12 cellular contexts compared by ENCODE assay signal in genomic region chr14:70229877-70230640, GRCh38. TPM values are rescaled to one million over a fixed set of nuclear protein-coding genes. Genes with fewer than 3 reads are reported as not detected.
DNase-seq lines count a peak whose midpoint lies in the region; ATAC-seq, FAIRE-seq and TF ChIP-seq lines count a peak whose summit lies in the region.
"Not testable (repeated sequence)": the region's sequence is repeated elsewhere in the genome, so short reads cannot be mapped to it uniquely, and the experiment has no call there.
"Had no signal": no experiment of that assay in that cellular context is flagged by ENCODE, and none has a peak within 500 bp of the region (broad histone marks: within the 10 kb centered on the region; RNA-seq: fewer than 3 reads in every experiment).

No MANE protein-coding gene starts in this region.

- not testable (repeated sequence) for H3K9me3 ChIP-seq in H1 (ENCODE audit: insufficient read depth in 2 of 2, low read depth in 1 of 2, low read length in 1 of 2); iPS-18a (ENCODE audit: control insufficient read depth, low read depth, low read length)

- CTCF ChIA-PET in WTC11 (lab: Charles Lee); H1 (lab: Charles Lee; ENCODE audit: partially characterized antibody): not testable (repeated sequence)

- H3K9ac ChIP-seq in H1 (replicated peaks in 1 of 4; ENCODE audit: extremely low read depth in 1 of 4, low read depth in 3 of 4, low read length in 3 of 4); iPS-18a (ENCODE audit: low read length): not testable (repeated sequence)

- POLR2A ChIA-PET in WTC11 (lab: Charles Lee); H1 (lab: Charles Lee; ENCODE audit: partially characterized antibody): not testable (repeated sequence)

- peak; percentile 100 for ATAC-seq in GM23338
- ATAC-seq in WTC11, result peak; percentile 99

- FAIRE-seq in HTR-8/SVneo (lab: Jason Lieb, UNC), result peak; percentile 96
- peak; percentile 100 for FAIRE-seq in H1 (lab: Jason Lieb, UNC)
- FAIRE-seq in urothelium cell line (lab: Jason Lieb, UNC), result peak; percentile 99

- TF ChIP-seq CTCF in GM23338 (conservative IDR thresholded peaks at IDR 0.05; ENCODE audit: low read depth in 2 of 2); WTC11 (IDR thresholded peaks at IDR 0.05); H1 (IDR thresholded peaks at IDR 0.05; ENCODE audit: control extremely low read depth in 1 of 3, insufficient read depth in 1 of 3, low read depth in 1 of 3, low read length in 3 of 3): not testable (repeated sequence)

- peak overlapping the region; percentile 32; the same call in 1 of the 2 replicates for H3K18ac ChIP-seq in H1 (ENCODE audit: extremely low read depth, low read length)

- H2AFZ ChIP-seq in GM23338, result peak overlapping the region; percentile 56; the same call in 1 of the 2 replicates
- not testable (repeated sequence) for H2AFZ ChIP-seq in H1 (ENCODE audit: low read length)

- H3K4me1 Mint-ChIP-seq in GM23338, result peaks cover 28% of the 10 kb centered on the region
- H3K4me1 Mint-ChIP-seq in WTC11, result peaks cover 34% of the 10 kb centered on the region

- H2BK20ac ChIP-seq in H1 (ENCODE audit: low read length), result not testable (repeated sequence)

- not testable (repeated sequence) for H3K9me2 ChIP-seq in GM23338 (ENCODE audit: insufficient read depth)

- not testable (repeated sequence) for H3K36me3 ChIP-seq in GM23338 (ENCODE audit: insufficient read depth); H1 (ENCODE audit: control insufficient read depth in 2 of 4, insufficient read depth in 4 of 4, low read length in 3 of 4); iPS-18a (ENCODE audit: control insufficient read depth, low read depth, low read length)

- peak overlapping the region; percentile 0; the same call in 1 of the 3 replicates for H3K4me3 Mint-ChIP-seq in GM23338
- H3K4me3 Mint-ChIP-seq in WTC11, result not testable (repeated sequence)

- H3K4me2 ChIP-seq in GM23338, result peak overlapping the region; percentile 17; the same call in 1 of the 2 replicates
- H3K4me2 ChIP-seq in H1 (ENCODE audit: insufficient read depth in 1 of 2, low read depth in 2 of 2, low read length in 2 of 2), result not testable (repeated sequence)

- H3K79me2 ChIP-seq in GM23338 (replicated peaks; ENCODE audit: insufficient read depth); H1 (ENCODE audit: control insufficient read depth in 1 of 2, insufficient read depth in 2 of 2, low read length in 2 of 2): not testable (repeated sequence)

- 65% methylated on average over 8 of the region's 9 CpGs; no CpG with 5 or more reads in 1 of the 2 experiments for WGBS in H1 (ENCODE audit: extremely low coverage in 1 of 2, insufficient coverage in 1 of 2, insufficient read length in 1 of 2, insufficient replicate concordance in 2 of 2, low coverage in 1 of 2, low lambda C conversion rate in 2 of 2, missing lambda C conversion rate in 1 of 2), 2 experiments

- not testable (repeated sequence) for H3K23ac ChIP-seq in H1 (ENCODE audit: insufficient read length)

- H3K4me1 ChIP-seq in GM23338 (ENCODE audit: insufficient read depth), result peaks cover 15% of the 10 kb centered on the region
- H3K4me1 ChIP-seq in H1 (replicated peaks in 1 of 4; ENCODE audit: control insufficient read depth in 3 of 4, insufficient read depth in 4 of 4, low read length in 3 of 4), result not testable (repeated sequence)
- H3K4me1 ChIP-seq in iPS-18a (ENCODE audit: control insufficient read depth, low read depth, low read length), result peaks cover 12% of the 10 kb centered on the region

- H4K91ac ChIP-seq in H1 (replicated peaks; ENCODE audit: insufficient read length, low read length), result not testable (repeated sequence)

- not testable (repeated sequence) for H3K4ac ChIP-seq in H1 (replicated peaks; ENCODE audit: insufficient read length, low read depth, low read length)

- H3F3A ChIP-seq in GM23338 (replicated peaks; ENCODE audit: low read depth), result not testable (repeated sequence)

- H3K4me3 ChIP-seq in GM23338; H1 (ENCODE audit: extremely low read depth in 1 of 4, insufficient read depth in 2 of 4, low read depth in 3 of 4, low read length in 4 of 4): not testable (repeated sequence)
- peak overlapping the region; percentile 21 for H3K4me3 ChIP-seq in iPS-18a (ENCODE audit: low read length)

- peak overlapping the region; percentile 97 for H4K5ac ChIP-seq in H1 (ENCODE audit: insufficient read length, low read depth, low read length)

- not testable (repeated sequence) for H2BK5ac ChIP-seq in H1 (ENCODE audit: low read depth, low read length)

- H3K79me1 ChIP-seq in H1 (ENCODE audit: low read depth, low read length), result not testable (repeated sequence)

- not testable (repeated sequence) for H3K27ac ChIP-seq in GM23338 (ENCODE audit: low read depth); H1 (ENCODE audit: low read depth, low read length); iPS-18a (ENCODE audit: low read length)

- H4K8ac ChIP-seq in H1 (ENCODE audit: extremely low read depth, insufficient read depth, low read length), result not testable (repeated sequence)

- peak; percentile 45 for DNase-seq in ELF-1 (ENCODE audit: low read depth, low spot score)
- peak; percentile 16 for DNase-seq in GM23338 (ENCODE audit: low spot score)
- not testable (repeated sequence) for DNase-seq in HTR-8/SVneo (ENCODE audit: insufficient read length, low spot score); WTC11 (ENCODE audit: low spot score); H1 (ENCODE audit: low read depth in 1 of 2, low spot score in 2 of 2); urothelium cell line (ENCODE audit: low spot score)

- not testable (repeated sequence) for H3K36me3 Mint-ChIP-seq in GM23338 (ENCODE audit: low read depth); WTC11

- H3K9me3 Mint-ChIP-seq in GM23338 (peaks cover 12% of the 10 kb centered on the region; the same call in 2 of the 3 replicates), WTC11 (peaks cover 23% of the 10 kb centered on the region)

- peak overlapping the region; percentile 43 for H3K27ac Mint-ChIP-seq in GM23338
- H3K27ac Mint-ChIP-seq in WTC11, result peak overlapping the region; percentile 83

- not testable (repeated sequence) for TF ChIP-seq POLR2A in H1 (IDR thresholded peaks at IDR 0.05; ENCODE audit: control extremely low read depth in 1 of 2, low read depth in 2 of 2, low read length in 2 of 2)

- H3K14ac ChIP-seq in H1 (ENCODE audit: insufficient read length), result not testable (repeated sequence)

- not testable (repeated sequence) for H2BK12ac ChIP-seq in H1 (ENCODE audit: low read depth, low read length)

- H3K56ac ChIP-seq in H1 (replicated peaks; ENCODE audit: insufficient read length, low read depth, low read length), result not testable (repeated sequence)

- H3K27me3 Mint-ChIP-seq in GM23338 (ENCODE audit: insufficient read depth, low read depth, poor library complexity); WTC11 (ENCODE audit: low read depth): not testable (repeated sequence)

- H3K27me3 ChIP-seq in GM23338 (ENCODE audit: insufficient read depth); H1 (replicated peaks in 1 of 4; ENCODE audit: control insufficient read depth in 3 of 4, extremely low read depth in 1 of 4, insufficient read depth in 3 of 4, low read length in 3 of 4); iPS-18a (ENCODE audit: control insufficient read depth, insufficient read depth, low read length): not testable (repeated sequence)

- H3K23me2 ChIP-seq in H1 (ENCODE audit: low read depth, low read length), result not testable (repeated sequence)

- H2AK5ac ChIP-seq in H1 (ENCODE audit: low read depth, low read length), result not testable (repeated sequence)

- H2BK15ac ChIP-seq in H1 (ENCODE audit: low read length), result not testable (repeated sequence)

- not testable (repeated sequence) for H4K20me1 ChIP-seq in GM23338 (replicated peaks; ENCODE audit: insufficient read depth); H1 (replicated peaks in 1 of 2; ENCODE audit: control insufficient read depth in 1 of 2, insufficient read depth in 2 of 2, low read length in 2 of 2)

- H2BK120ac ChIP-seq in H1 (replicated peaks; ENCODE audit: low read depth, low read length), result peak overlapping the region; percentile 78

- TF ChIP-seq EP300 in H1 (IDR thresholded peaks at IDR 0.05; ENCODE audit: borderline replicate concordance in 1 of 2, low read depth in 2 of 2, low read length in 2 of 2), result not testable (repeated sequence)

- TF ChIP-seq RAD21 in H1 (IDR thresholded peaks at IDR 0.05 in 1 of 2, conservative IDR thresholded peaks at IDR 0.05 in 1 of 2; ENCODE audit: low read depth in 2 of 2, low read length in 2 of 2), result not testable (repeated sequence)

TF ChIP-seq in H1, 55 proteins besides CTCF, POLR2A, EP300 and RAD21:
- TF ChIP-seq E2F6 (IDR thresholded peaks at IDR 0.05) (peak; percentile 63; the same call in 1 of the 2 replicates), MAX (IDR thresholded peaks at IDR 0.05) (peak; percentile 69; the same call in 1 of the 2 replicates)

RNA-seq across cellular contexts. Expression of gene SLC8A3, which starts 41.3 kb away (rescaled TPM):
- 1.9 and 2.0 TPM in 2 replicates for total RNA-seq in GM23338 (2014; rRNA removed; shearing (Covaris generic))
- polyA plus RNA-seq in GM23338 (2016; fragmentation: Nextera tagmentation; extraction: Ambion mirVana) (0.31 and 0.82 TPM in 2 replicates), H1 (2011; rRNA removed) (0.33 and 0.38 TPM in 2 replicates)
- 0.57 to 0.89 TPM (median 0.63 TPM) in 3 replicates for total RNA-seq in WTC11 (2021)
- 1.0 and 1.1 TPM in 2 replicates for total RNA-seq in H1 (2021; fragmentation: NEBNext Ultra II Directional; extraction: Animal tissue kit (Norgen Biotek cat#: 25700))
- polyA plus RNA-seq in H1 (2011; cell fraction: cytosol; rRNA removed), result 0.57 TPM
- polyA plus RNA-seq in H1 (2011; cell fraction: nucleus; rRNA removed), result 0.66 TPM
- polyA plus RNA-seq in H1 (2012, experiment 1 of 2), result 0.50 to 0.72 TPM (median 0.60 TPM) in 4 replicates
- 0.20 TPM for polyA plus RNA-seq in H1 (2012, experiment 2 of 2)
- 1.8 TPM for polyA plus RNA-seq in H1 (2013, experiment 1 of 2)
- 1.7 TPM for polyA plus RNA-seq in H1 (2013, experiment 2 of 2)
- polyA minus RNA-seq in H1 (2011; rRNA and poly(A)+ RNA removed), result 2.3 and 2.7 TPM in 2 replicates
- polyA minus RNA-seq in H1 (2011; cell fraction: cytosol; rRNA and poly(A)+ RNA removed), result 1.3 TPM
- 2.5 TPM for polyA minus RNA-seq in H1 (2011; cell fraction: nucleus; rRNA and poly(A)+ RNA removed)
- total RNA-seq: Caco-2; CD8-positive, alpha-beta T cell; GM23248 had no signal
- polyA plus RNA-seq: AG04450; CD4-positive, CD25-positive, alpha-beta regulatory T cell; GM23248 had no signal
